Comparison of ENCODE assay signal across 8 cellular contexts in the genomic region with DNA sequence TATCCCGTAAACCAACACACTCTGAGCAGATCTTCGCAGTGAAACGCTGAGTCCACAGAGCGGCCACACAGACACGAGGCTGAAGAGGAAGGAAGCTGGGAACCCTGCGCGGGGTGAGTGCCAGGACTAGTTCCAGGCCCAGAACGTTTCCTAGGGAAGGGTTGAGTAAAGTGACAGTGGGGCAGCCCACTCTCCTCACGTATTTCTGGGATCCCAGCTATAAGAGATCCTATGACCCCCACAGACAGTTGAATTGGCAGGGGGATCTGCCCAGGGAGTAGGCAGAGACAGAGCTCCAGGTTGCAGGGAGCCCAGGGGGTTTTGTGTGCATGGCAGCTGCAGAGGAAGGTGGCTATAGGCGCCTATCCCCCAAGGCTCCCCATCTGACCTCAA. TPM values are rescaled to one million over a fixed set of nuclear protein-coding genes. Genes with fewer than 3 reads are reported as not detected.
DNase-seq lines count a peak whose midpoint lies in the region; ATAC-seq and TF ChIP-seq lines count a peak whose summit lies in the region.

No MANE protein-coding gene starts in this region.

- 1 to 3% methylated on average over 10 of the region's 10 CpGs for WGBS in heart right ventricle, 2 donors
- 2 to 3% (median 3%) methylated on average over 10 of the region's 10 CpGs for WGBS in ovary, 3 donors

- in situ Hi-C loops in KBM-7 (cut with MboI; ENCODE audit: low pct_unique_long_range_greater_than_20kb, low sequenced_read_pairs): loop anchor here (25.0 kb wide), 1 partner anchor 182 kb away; no protein-coding TSS in a partner anchor

- ATAC-seq in GM21526 (IDR thresholded peaks at IDR 0.05; ENCODE audit: low FRiP score, unreplicated experiment) (peak; percentile 19), heart right ventricle (peak; percentile 68 to 88 (median 79))
- ATAC-seq in activated naive CD8-positive, alpha-beta T cell treated with anti-CD3 and anti-CD28 coated beads, Interleukin-2, amount 10 ng/mL, durations not matched to agents 7 days and 5 days (ENCODE audit: low read depth): peak; percentile 19

- no peak for TF ChIP-seq EP300 in ovary (IDR thresholded peaks at IDR 0.05)

- H3K4me3 Mint-ChIP-seq in activated naive CD8-positive, alpha-beta T cell treated with anti-CD3 and anti-CD28 coated beads, Interleukin-2, amount 10 ng/mL, durations not matched to agents 7 days and 5 days: peak overlapping the region; percentile 87

- no peak for TF ChIP-seq POLR2A in ovary (IDR thresholded peaks at IDR 0.05)

- H3K4me3 ChIP-seq in heart right ventricle (peak overlapping the region; percentile 65 to 84 (median 74)), ovary (peak overlapping the region; percentile 49)

- H3K36me3 ChIP-seq in heart right ventricle (no peaks in the 10 kb centered on the region), ovary (no peaks in the 10 kb centered on the region)

- H3K36me3 Mint-ChIP-seq in activated naive CD8-positive, alpha-beta T cell treated with anti-CD3 and anti-CD28 coated beads, Interleukin-2, amount 10 ng/mL, durations not matched to agents 7 days and 5 days: peaks cover 4% of the 10 kb centered on the region

- H3K9me3 Mint-ChIP-seq in activated naive CD8-positive, alpha-beta T cell treated with anti-CD3 and anti-CD28 coated beads, Interleukin-2, amount 10 ng/mL, durations not matched to agents 7 days and 5 days: no peaks in the 10 kb centered on the region

- H3K4me1 Mint-ChIP-seq in activated naive CD8-positive, alpha-beta T cell treated with anti-CD3 and anti-CD28 coated beads, Interleukin-2, amount 10 ng/mL, durations not matched to agents 7 days and 5 days: peaks cover 35% of the 10 kb centered on the region

- intact Hi-C loops in heart right ventricle (cut with DNase I): loop anchor here in 9 of 10 donors (1.0 to 10.0 kb wide), 8 partner anchors 48 to 215 kb away; a partner anchor contains a TSS
- intact Hi-C loops in ovary (cut with DNase I): loop anchor here in 2 of 4 donors (5.0 to 10.0 kb wide), 3 partner anchors 48 to 215 kb away; a partner anchor contains a TSS

- no peak for TF ChIP-seq CTCF in heart right ventricle (IDR thresholded peaks at IDR 0.05)
- TF ChIP-seq CTCF in ovary (IDR thresholded peaks at IDR 0.05): no peak

- H3K4me1 ChIP-seq in heart right ventricle: peaks cover 0 to 33% (median 8%) of the 10 kb centered on the region in 9 donors
- H3K4me1 ChIP-seq in ovary (ENCODE audit: insufficient read depth): no peaks in the 10 kb centered on the region

- H3K9me3 ChIP-seq in heart right ventricle (no peaks in the 10 kb centered on the region), ovary (no peaks in the 10 kb centered on the region)

- H3K27me3 Mint-ChIP-seq in activated naive CD8-positive, alpha-beta T cell treated with anti-CD3 and anti-CD28 coated beads, Interleukin-2, amount 10 ng/mL, durations not matched to agents 7 days and 5 days: no peaks in the 10 kb centered on the region

- H3K27ac Mint-ChIP-seq in activated naive CD8-positive, alpha-beta T cell treated with anti-CD3 and anti-CD28 coated beads, Interleukin-2, amount 10 ng/mL, durations not matched to agents 7 days and 5 days: peak overlapping the region; percentile 92

- H3K27me3 ChIP-seq in heart right ventricle (no peaks in the 10 kb centered on the region), ovary (no peaks in the 10 kb centered on the region)

- POLR2A ChIA-PET in activated naive CD8-positive, alpha-beta T cell treated with anti-CD3 and anti-CD28 coated beads, Interleukin-2, amount 10 ng/mL, durations not matched to agents 7 days and 5 days (lab: Charles Lee): interaction anchor here (0.6 to 2.4 kb wide), 14 partner anchors 8 to 228 kb away, joined by 3 to 26 read pairs (median 4); a partner anchor contains a TSS

- peak; percentile 24 for DNase-seq in GF-D8 (lab: John Stamatoyannopoulos, UW)
- DNase-seq in KBM-7: peak; percentile 69
- DNase-seq in activated naive CD8-positive, alpha-beta T cell treated with anti-CD3 and anti-CD28 coated beads, Interleukin-2, amount 10 ng/mL, durations not matched to agents 7 days and 5 days: no peak
- peak; percentile 71 to 74 for DNase-seq in heart right ventricle
- peak; percentile 42 to 67 (median 53) for DNase-seq in ovary
- DNase-seq in HuH-7.5 (ENCODE audit: low spot score): no peak
- no peak for DNase-seq in NK-92 treated with Interleukin-12 subunit alpha and Interleukin-12 subunit beta, amount 100 ng/mL, for 24 hours (lab: John Stamatoyannopoulos, UW)

- H3K27ac ChIP-seq in heart right ventricle (peak overlapping the region; percentile 87 to 98 (median 92)), ovary (peak overlapping the region; percentile 87 to 93)

RNA-seq across cellular contexts. Expression of a gene that starts 51.1 kb away (rescaled TPM):
- total RNA-seq in activated naive CD8-positive, alpha-beta T cell treated with anti-CD3 and anti-CD28 coated beads, Interleukin-2, amount 10 ng/mL, durations not matched to agents 7 days and 5 days: 10 to 100 TPM; 35.1 to 35.8 TPM
- total RNA-seq in heart right ventricle: 10 to 100 TPM; 14.8 to 28.3 (median 23.6) TPM
- 1 to 10 TPM; 4.3 to 4.4 TPM for polyA plus RNA-seq in heart right ventricle
- 10 to 100 TPM; 13.1 to 38.4 (median 27.9) TPM for total RNA-seq in ovary
- polyA plus RNA-seq in ovary: 10 to 100 TPM; 10.1 to 21.5 TPM

Comparison
In these comparisons a context has a peak if more than half of its experiments do, and no peak if none do; other contexts are left out.
1. DNase-seq: peak in GF-D8 (single experiment), KBM-7 (single experiment), heart right ventricle (2 of 2) and ovary (5 of 5); none in activated naive CD8-positive, alpha-beta T cell treated with anti-CD3 and anti-CD28 coated beads, Interleukin-2, amount 10 ng/mL, durations not matched to agents 7 days and 5 days (single experiment), HuH-7.5 (single experiment) and NK-92 treated with Interleukin-12 subunit alpha and Interleukin-12 subunit beta, amount 100 ng/mL, for 24 hours (single experiment).
2. ATAC-seq: peak in every context shown above with its lines; median percentile 79 in heart right ventricle; 19 in GM21526; 19 in activated naive CD8-positive, alpha-beta T cell treated with anti-CD3 and anti-CD28 coated beads, Interleukin-2, amount 10 ng/mL, durations not matched to agents 7 days and 5 days.